22 cellular contexts compared by ENCODE assay signal in the genomic region with DNA sequence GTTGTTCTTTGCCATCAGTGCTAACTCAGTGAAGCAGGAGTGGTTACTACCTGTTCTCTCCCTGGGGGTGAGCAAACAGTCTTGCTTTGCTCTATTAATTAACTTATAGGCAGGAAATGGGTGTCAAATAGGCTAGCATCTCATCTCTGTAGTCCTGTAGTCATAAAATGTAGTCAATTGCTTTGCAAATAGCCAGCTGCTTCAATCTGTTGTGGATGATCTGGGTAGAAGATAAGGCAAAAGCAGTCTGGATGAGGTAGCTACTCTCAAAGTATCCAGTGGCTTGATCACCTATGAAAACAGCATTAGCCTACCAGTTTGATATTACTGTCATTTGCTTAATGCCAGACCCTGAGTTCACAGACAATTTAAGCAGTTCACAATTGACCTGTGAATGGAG.
"Had no signal": no experiment of that assay in that cellular context is flagged by ENCODE, and none has a peak within 500 bp of the region (broad histone marks: within the 10 kb centered on the region; RNA-seq: fewer than 3 reads in every experiment).

No MANE protein-coding gene starts in this region.

- H3K27me3 Mint-ChIP-seq: activated CD4-positive, alpha-beta T cell treated with anti-CD3 and anti-CD28 coated beads, Interleukin-2, amount 10 ng/mL, durations not matched to agents 7 days and 5 days; activated CD8-positive, alpha-beta memory T cell treated with anti-CD3 and anti-CD28 coated beads, Interleukin-2, amount 10 ng/mL, durations not matched to agents 7 days and 5 days; activated CD8-positive, alpha-beta T cell treated with anti-CD3 and anti-CD28 coated beads for 36 hours; activated naive CD8-positive, alpha-beta T cell treated with anti-CD3 and anti-CD28 coated beads, Interleukin-2, amount 50 U/mL, for 24 hours; naive B cell; stimulated activated naive CD8-positive, alpha-beta T cell treated with anti-CD3 and anti-CD28 coated beads, Interleukin-15, amount 100 ng/mL, for 72 hours had no signal

- H3K36me3 Mint-ChIP-seq: activated CD8-positive, alpha-beta memory T cell treated with anti-CD3 and anti-CD28 coated beads, Interleukin-2, amount 10 ng/mL, durations not matched to agents 7 days and 5 days; stimulated activated effector memory CD8-positive, alpha-beta T cell treated with anti-CD3 and anti-CD28 coated beads, Interleukin-12 subunit alpha, Interleukin-12 subunit beta, amount 100 ng/mL, for 72 hours had no signal

- H3K4me3 Mint-ChIP-seq: activated CD4-positive, alpha-beta T cell treated with anti-CD3 and anti-CD28 coated beads, Interleukin-2, amount 10 ng/mL, durations not matched to agents 7 days and 5 days; activated CD8-positive, alpha-beta memory T cell treated with anti-CD3 and anti-CD28 coated beads, Interleukin-2, amount 10 ng/mL, durations not matched to agents 7 days and 5 days; activated CD8-positive, alpha-beta T cell treated with anti-CD3 and anti-CD28 coated beads for 36 hours; activated naive CD8-positive, alpha-beta T cell treated with anti-CD3 and anti-CD28 coated beads, Interleukin-2, amount 50 U/mL, for 24 hours; activated T-helper 1 cell treated with anti-CD3 and anti-CD28 coated beads, Interleukin-12 subunit alpha, Interleukin-12 subunit beta, Interleukin-2, Interleukin-4 antibody, amounts not matched to agents 30 ng/mL and 10 ng/mL and 1 ng/mL, durations not matched to agents 14 hours and 24 hours and 36 hours; naive B cell; stimulated activated effector memory CD8-positive, alpha-beta T cell treated with anti-CD3 and anti-CD28 coated beads, Interleukin-12 subunit alpha, Interleukin-12 subunit beta, amount 100 ng/mL, for 72 hours; stimulated activated naive CD8-positive, alpha-beta T cell treated with anti-CD3 and anti-CD28 coated beads, Interleukin-15, amount 100 ng/mL, for 72 hours had no signal

- ATAC-seq: activated CD8-positive, alpha-beta memory T cell treated with anti-CD3 and anti-CD28 coated beads, Interleukin-2, amount 10 ng/mL, durations not matched to agents 7 days and 5 days; activated CD8-positive, alpha-beta T cell treated with anti-CD3 and anti-CD28 coated beads for 36 hours; activated naive CD8-positive, alpha-beta T cell treated with anti-CD3 and anti-CD28 coated beads, Interleukin-2, amount 50 U/mL, for 24 hours; left lung; sciatic nerve; stimulated activated effector memory CD8-positive, alpha-beta T cell treated with anti-CD3 and anti-CD28 coated beads, Interleukin-12 subunit alpha, Interleukin-12 subunit beta, amount 100 ng/mL, for 72 hours; stimulated activated naive CD8-positive, alpha-beta T cell treated with anti-CD3 and anti-CD28 coated beads, Interleukin-15, amount 100 ng/mL, for 72 hours had no signal

- H3K4me1 Mint-ChIP-seq: activated CD4-positive, alpha-beta T cell treated with anti-CD3 and anti-CD28 coated beads, Interleukin-2, amount 10 ng/mL, durations not matched to agents 7 days and 5 days; activated CD8-positive, alpha-beta memory T cell treated with anti-CD3 and anti-CD28 coated beads, Interleukin-2, amount 10 ng/mL, durations not matched to agents 7 days and 5 days; activated naive CD8-positive, alpha-beta T cell treated with anti-CD3 and anti-CD28 coated beads, Interleukin-2, amount 50 U/mL, for 24 hours; naive B cell; stimulated activated effector memory CD8-positive, alpha-beta T cell treated with anti-CD3 and anti-CD28 coated beads, Interleukin-12 subunit alpha, Interleukin-12 subunit beta, amount 100 ng/mL, for 72 hours; stimulated activated naive CD8-positive, alpha-beta T cell treated with anti-CD3 and anti-CD28 coated beads, Interleukin-15, amount 100 ng/mL, for 72 hours had no signal

- H3K27ac Mint-ChIP-seq: activated CD4-positive, alpha-beta T cell treated with anti-CD3 and anti-CD28 coated beads, Interleukin-2, amount 10 ng/mL, durations not matched to agents 7 days and 5 days; activated CD8-positive, alpha-beta memory T cell treated with anti-CD3 and anti-CD28 coated beads, Interleukin-2, amount 10 ng/mL, durations not matched to agents 7 days and 5 days; activated CD8-positive, alpha-beta T cell treated with anti-CD3 and anti-CD28 coated beads for 36 hours; activated naive CD8-positive, alpha-beta T cell treated with anti-CD3 and anti-CD28 coated beads, Interleukin-2, amount 50 U/mL, for 24 hours; activated T-helper 1 cell treated with anti-CD3 and anti-CD28 coated beads, Interleukin-12 subunit alpha, Interleukin-12 subunit beta, Interleukin-2, Interleukin-4 antibody, amounts not matched to agents 30 ng/mL and 10 ng/mL and 1 ng/mL, durations not matched to agents 14 hours and 24 hours and 36 hours; naive B cell; stimulated activated effector memory CD8-positive, alpha-beta T cell treated with anti-CD3 and anti-CD28 coated beads, Interleukin-12 subunit alpha, Interleukin-12 subunit beta, amount 100 ng/mL, for 72 hours; stimulated activated naive CD8-positive, alpha-beta T cell treated with anti-CD3 and anti-CD28 coated beads, Interleukin-15, amount 100 ng/mL, for 72 hours had no signal

- DNase-seq: activated CD4-positive, alpha-beta T cell treated with anti-CD3 and anti-CD28 coated beads, Interleukin-2, amount 10 ng/mL, durations not matched to agents 7 days and 5 days; activated CD4-positive, CD25-positive, alpha-beta regulatory T cell treated with anti-CD3 and anti-CD28 coated beads, Interleukin-2, amount 50 U/mL, for 72 hours; activated CD8-positive, alpha-beta memory T cell treated with anti-CD3 and anti-CD28 coated beads, Interleukin-2, amount 10 ng/mL, durations not matched to agents 7 days and 5 days; activated CD8-positive, alpha-beta T cell treated with anti-CD3 and anti-CD28 coated beads for 36 hours; activated gamma-delta T cell; activated naive CD4-positive, alpha-beta T cell treated with anti-CD3 and anti-CD28 coated beads, Interleukin-2, amount 50 U/mL, for 16 hours; activated naive CD8-positive, alpha-beta T cell treated with anti-CD3 and anti-CD28 coated beads, Interleukin-2, amount 50 U/mL, for 24 hours; activated T-cell treated with anti-CD3 and anti-CD28 coated beads for 4 hours; cerebellar nuclear complex; glutamatergic neuron; kidney glomerular epithelial cell; left lung; naive B cell; nucleus accumbens; small intestine; stimulated activated CD4-positive, alpha-beta T cell treated with anti-CD3 and anti-CD28 coated beads, Interleukin-2, amount 100 ng/mL, for 24 hours; stimulated activated naive CD8-positive, alpha-beta T cell treated with anti-CD3 and anti-CD28 coated beads, Interleukin-15, amount 100 ng/mL, for 72 hours; tibial artery; WERI-Rb-1 had no signal
